10 cellular contexts compared by ENCODE assay signal in genomic region chr11:6646040-6646439, GRCh38. TPM values are rescaled to one million over a fixed set of nuclear protein-coding genes. Genes with fewer than 3 reads are reported as not detected.
DNase-seq lines count a peak whose midpoint lies in the region; ATAC-seq and TF ChIP-seq lines count a peak whose summit lies in the region.
"Had no signal": no experiment of that assay in that cellular context is flagged by ENCODE, and none has a peak within 500 bp of the region (broad histone marks: within the 10 kb centered on the region; RNA-seq: fewer than 3 reads in every experiment).

No MANE protein-coding gene starts in this region.

- H3K4me1 ChIP-seq in DOHH2 (ENCODE audit: control insufficient read depth, low read length) (peaks cover 20% of the 10 kb centered on the region), OCI-LY3 (ENCODE audit: low read length) (peaks cover 27% of the 10 kb centered on the region), psoas muscle (peaks cover 11% of the 10 kb centered on the region)

- DNase-seq in fibroblast of peridontal ligament (ENCODE audit: extremely low read depth) (peak; percentile 69), psoas muscle (peak; percentile 83 to 91), NCI-H748 treated with DMSO at 0.1 percent for 48 hours (lab: John Stamatoyannopoulos, UW) (no peak)
- DNase-seq in naive thymus-derived CD8-positive, alpha-beta T cell, result no peak
- DNase-seq: anterior cingulate cortex had no signal

- H3K27ac Mint-ChIP-seq in activated T-helper 17 cell treated with anti-CD3 and anti-CD28 coated beads, Interleukin-2, amount 50 U/mL, for 72 hours, result no peak overlapping the region
- no peak overlapping the region for H3K27ac Mint-ChIP-seq in naive thymus-derived CD8-positive, alpha-beta T cell
- H3K27ac Mint-ChIP-seq: memory B cell had no signal

- H3K36me3 ChIP-seq in DOHH2 (ENCODE audit: control insufficient read depth, low read length) (no peaks in the 10 kb centered on the region), OCI-LY3 (replicated peaks; ENCODE audit: low read depth, low read length) (no peaks in the 10 kb centered on the region), psoas muscle (ENCODE audit: insufficient read depth in 1 of 2, low read depth in 1 of 2) (no peaks in the 10 kb centered on the region)

- H3K27me3 ChIP-seq in DOHH2 (ENCODE audit: control insufficient read depth, low read length), result peaks cover 8% of the 10 kb centered on the region
- H3K27me3 ChIP-seq in OCI-LY3 (ENCODE audit: low read depth, low read length), result 0 out of 2 replicates have a peak, but pooled peaks cover 14% of the 10 kb centered on the region
- peaks cover 0 to 5% (median 0%) of the 10 kb centered on the region in 3 donors for H3K27me3 ChIP-seq in psoas muscle (ENCODE audit: insufficient read depth in 3 of 3, low read length in 2 of 3)

- no peak overlapping the region for H3K4me3 Mint-ChIP-seq in activated T-helper 17 cell treated with anti-CD3 and anti-CD28 coated beads, Interleukin-2, amount 50 U/mL, for 72 hours
- no peak overlapping the region for H3K4me3 Mint-ChIP-seq in naive thymus-derived CD8-positive, alpha-beta T cell
- H3K4me3 Mint-ChIP-seq: memory B cell had no signal

- H3K9ac ChIP-seq in OCI-LY3 (ENCODE audit: low read length), result no peak overlapping the region

- H3K4me2 ChIP-seq in DOHH2 (ENCODE audit: low read length) (peak overlapping the region; percentile 62), OCI-LY3 (ENCODE audit: low read length) (peak overlapping the region; percentile 80; the same call in 1 of the 2 replicates)

- H3K27me3 Mint-ChIP-seq in activated T-helper 17 cell treated with anti-CD3 and anti-CD28 coated beads, Interleukin-2, amount 50 U/mL, for 72 hours, result no peaks in the 10 kb centered on the region
- H3K27me3 Mint-ChIP-seq in naive thymus-derived CD8-positive, alpha-beta T cell, result no peaks in the 10 kb centered on the region
- H3K27me3 Mint-ChIP-seq: memory B cell had no signal

- POLR2A ChIA-PET in naive thymus-derived CD8-positive, alpha-beta T cell (lab: Charles Lee), result interaction anchor here (1.1 to 5.6 kb wide), 5 partner anchors 9 to 36 kb away, joined by 4 to 38 read pairs (median 18); partner anchors contain the start of genes TAF10 and TPP1

- H3K4me1 Mint-ChIP-seq in activated T-helper 17 cell treated with anti-CD3 and anti-CD28 coated beads, Interleukin-2, amount 50 U/mL, for 72 hours, result no peaks in the 10 kb centered on the region
- H3K4me1 Mint-ChIP-seq in naive thymus-derived CD8-positive, alpha-beta T cell, result peaks cover 0 to 12% (median 0%) of the 10 kb centered on the region in 4 donors
- H3K4me1 Mint-ChIP-seq: memory B cell had no signal

- TF ChIP-seq CTCF in DOHH2 (IDR thresholded peaks at IDR 0.05; ENCODE audit: low read depth, low read length, poor library complexity, severe bottlenecking) (no peak), OCI-LY3 (IDR thresholded peaks at IDR 0.05; ENCODE audit: low read depth, low read length) (no peak), psoas muscle (IDR thresholded peaks at IDR 0.05) (no peak)

- H2AFZ ChIP-seq in OCI-LY3 (ENCODE audit: low read depth, low read length), result no peak overlapping the region

- H3K27ac ChIP-seq in DOHH2 (ENCODE audit: low read depth, low read length) (no peak overlapping the region), OCI-LY3 (ENCODE audit: low read length) (no peak overlapping the region), psoas muscle (peak overlapping the region; percentile 54)

- H3K4me3 ChIP-seq in DOHH2 (ENCODE audit: low read length), result peak overlapping the region; percentile 48
- H3K4me3 ChIP-seq in OCI-LY3 (ENCODE audit: low read length), result no peak overlapping the region
- no peak overlapping the region for H3K4me3 ChIP-seq in psoas muscle

- ATAC-seq in psoas muscle (peak; percentile 56 to 80 (median 68)), GM19324 (IDR thresholded peaks at IDR 0.05; ENCODE audit: low FRiP score, unreplicated experiment) (no peak)
- no peak for ATAC-seq in activated T-helper 17 cell treated with anti-CD3 and anti-CD28 coated beads, Interleukin-2, amount 50 U/mL, for 72 hours (replicated peaks)
- no peak for ATAC-seq in naive thymus-derived CD8-positive, alpha-beta T cell

- no peaks in the 10 kb centered on the region for H3K9me2 ChIP-seq in DOHH2 (replicated peaks; ENCODE audit: control insufficient read depth, low read length)

- intact Hi-C loops in psoas muscle (cut with DNase I), result no loop called here

- WGBS in psoas muscle, 3 donors, result 19 to 35% (median 28%) methylated on average over 11 of the region's 11 CpGs

- no peaks in the 10 kb centered on the region for H3K9me3 Mint-ChIP-seq in activated T-helper 17 cell treated with anti-CD3 and anti-CD28 coated beads, Interleukin-2, amount 50 U/mL, for 72 hours
- no peaks in the 10 kb centered on the region for H3K9me3 Mint-ChIP-seq in naive thymus-derived CD8-positive, alpha-beta T cell
- H3K9me3 Mint-ChIP-seq: memory B cell had no signal

- H3F3A ChIP-seq in DOHH2 (ENCODE audit: control insufficient read depth, insufficient read depth), result no peaks in the 10 kb centered on the region

- H4K20me1 ChIP-seq in DOHH2 (ENCODE audit: control insufficient read depth, insufficient read depth, low read depth, low read length) (no peaks in the 10 kb centered on the region), OCI-LY3 (ENCODE audit: insufficient read depth, low read length) (no peaks in the 10 kb centered on the region)

- H3K9me3 ChIP-seq in DOHH2 (ENCODE audit: control insufficient read depth, insufficient read depth, low read length), result no peaks in the 10 kb centered on the region
- no peaks in the 10 kb centered on the region for H3K9me3 ChIP-seq in OCI-LY3 (ENCODE audit: insufficient read depth, low read length)
- no peaks in the 10 kb centered on the region for H3K9me3 ChIP-seq in psoas muscle

- H3K79me2 ChIP-seq in DOHH2 (ENCODE audit: control insufficient read depth, low read length) (no peaks in the 10 kb centered on the region), OCI-LY3 (ENCODE audit: low read length) (no peaks in the 10 kb centered on the region)

- H3K36me3 Mint-ChIP-seq in activated T-helper 17 cell treated with anti-CD3 and anti-CD28 coated beads, Interleukin-2, amount 50 U/mL, for 72 hours (ENCODE audit: low read depth), result no peaks in the 10 kb centered on the region
- no peaks in the 10 kb centered on the region for H3K36me3 Mint-ChIP-seq in naive thymus-derived CD8-positive, alpha-beta T cell
- H3K36me3 Mint-ChIP-seq: memory B cell had no signal

RNA-seq across cellular contexts. Expression of gene DCHS1, which starts 9.6 kb away (rescaled TPM):
- 1 to 10 TPM; 3.2 to 7.2 (median 5.4) TPM for total RNA-seq in psoas muscle
- 1 to 10 TPM in 2 of 3 donors, under 1 TPM in 1; 0.98 to 1.7 (median 1.1) TPM for polyA plus RNA-seq in psoas muscle
- 1 to 10 TPM in 1 of 2 donors, under 1 TPM in 1; 0.26 to 1.5 TPM for total RNA-seq in activated T-helper 17 cell treated with anti-CD3 and anti-CD28 coated beads, Interleukin-2, amount 50 U/mL, for 72 hours
- total RNA-seq in naive thymus-derived CD8-positive, alpha-beta T cell, result 10 to 100 TPM; 14.4 to 14.9 TPM
- 1 to 10 TPM; 2.2 to 6.1 (median 2.9) TPM for polyA plus RNA-seq in naive thymus-derived CD8-positive, alpha-beta T cell

RNA-seq across cellular contexts. Expression of gene TPP1, which starts 26.8 kb away (rescaled TPM):
- total RNA-seq in psoas muscle, result 10 to 100 TPM; 28.0 to 50.2 (median 35.8) TPM
- polyA plus RNA-seq in psoas muscle, result 10 to 100 TPM; 11.8 to 30.0 (median 21.6) TPM
- total RNA-seq in activated T-helper 17 cell treated with anti-CD3 and anti-CD28 coated beads, Interleukin-2, amount 50 U/mL, for 72 hours, result 100 to 1,000 TPM in 1 of 2 donors, 10 to 100 TPM in 1; 75.7 to 172 TPM
- total RNA-seq in naive thymus-derived CD8-positive, alpha-beta T cell, result 100 to 1,000 TPM; 130 TPM
- polyA plus RNA-seq in naive thymus-derived CD8-positive, alpha-beta T cell, result 100 to 1,000 TPM in 1 of 3 donors, 10 to 100 TPM in 2; 84.8 to 107 (median 85.1) TPM

RNA-seq across cellular contexts. Expression of gene TAF10, which starts 34.0 kb away (rescaled TPM):
- total RNA-seq in psoas muscle, result 100 to 1,000 TPM in 2 of 4 donors, 10 to 100 TPM in 2; 70.4 to 119 (median 99.5) TPM
- 10 to 100 TPM; 67.0 to 80.3 (median 67.1) TPM for polyA plus RNA-seq in psoas muscle
- total RNA-seq in activated T-helper 17 cell treated with anti-CD3 and anti-CD28 coated beads, Interleukin-2, amount 50 U/mL, for 72 hours, result 100 to 1,000 TPM in 1 of 2 donors, 10 to 100 TPM in 1; 82.2 to 106 TPM
- total RNA-seq in naive thymus-derived CD8-positive, alpha-beta T cell, result 100 to 1,000 TPM; 107 to 116 TPM
- 100 to 1,000 TPM; 247 to 332 (median 249) TPM for polyA plus RNA-seq in naive thymus-derived CD8-positive, alpha-beta T cell

RNA-seq across cellular contexts. Expression of gene MRPL17, which starts 37.1 kb away (rescaled TPM):
- 10 to 100 TPM; 27.2 to 44.8 (median 38.8) TPM for total RNA-seq in psoas muscle
- 10 to 100 TPM; 43.0 to 95.6 (median 47.0) TPM for polyA plus RNA-seq in psoas muscle
- total RNA-seq in activated T-helper 17 cell treated with anti-CD3 and anti-CD28 coated beads, Interleukin-2, amount 50 U/mL, for 72 hours, result 10 to 100 TPM; 65.8 to 74.7 TPM
- total RNA-seq in naive thymus-derived CD8-positive, alpha-beta T cell, result 10 to 100 TPM; 27.5 to 30.1 TPM
- 10 to 100 TPM; 16.2 to 23.6 (median 16.5) TPM for polyA plus RNA-seq in naive thymus-derived CD8-positive, alpha-beta T cell

RNA-seq across cellular contexts. Expression of gene ILK, which starts 42.5 kb away (rescaled TPM):
- 10 to 100 TPM; 68.3 to 96.6 (median 84.3) TPM for total RNA-seq in psoas muscle
- 100 to 1,000 TPM in 2 of 3 donors, 10 to 100 TPM in 1; 75.8 to 173 (median 104) TPM for polyA plus RNA-seq in psoas muscle
- 100 to 1,000 TPM in 1 of 2 donors, 10 to 100 TPM in 1; 85.0 to 113 TPM for total RNA-seq in activated T-helper 17 cell treated with anti-CD3 and anti-CD28 coated beads, Interleukin-2, amount 50 U/mL, for 72 hours
- 10 to 100 TPM; 88.5 to 93.5 TPM for total RNA-seq in naive thymus-derived CD8-positive, alpha-beta T cell
- polyA plus RNA-seq in naive thymus-derived CD8-positive, alpha-beta T cell, result 10 to 100 TPM; 63.7 to 72.5 (median 68.5) TPM

Comparison
In these comparisons a context has a peak if more than half of its experiments do, and no peak if none do; other contexts are left out.
1. DNase-seq: peak in fibroblast of peridontal ligament (single experiment) and psoas muscle (2 of 2); none in NCI-H748 treated with DMSO at 0.1 percent for 48 hours (single experiment) and naive thymus-derived CD8-positive, alpha-beta T cell (0 of 10).
2. ATAC-seq: peak in psoas muscle (4 of 4); none in GM19324 (single experiment), activated T-helper 17 cell treated with anti-CD3 and anti-CD28 coated beads, Interleukin-2, amount 50 U/mL, for 72 hours (single experiment) and naive thymus-derived CD8-positive, alpha-beta T cell (0 of 2).